1 cellular context compared by ENCODE assay signal in the genomic region with DNA sequence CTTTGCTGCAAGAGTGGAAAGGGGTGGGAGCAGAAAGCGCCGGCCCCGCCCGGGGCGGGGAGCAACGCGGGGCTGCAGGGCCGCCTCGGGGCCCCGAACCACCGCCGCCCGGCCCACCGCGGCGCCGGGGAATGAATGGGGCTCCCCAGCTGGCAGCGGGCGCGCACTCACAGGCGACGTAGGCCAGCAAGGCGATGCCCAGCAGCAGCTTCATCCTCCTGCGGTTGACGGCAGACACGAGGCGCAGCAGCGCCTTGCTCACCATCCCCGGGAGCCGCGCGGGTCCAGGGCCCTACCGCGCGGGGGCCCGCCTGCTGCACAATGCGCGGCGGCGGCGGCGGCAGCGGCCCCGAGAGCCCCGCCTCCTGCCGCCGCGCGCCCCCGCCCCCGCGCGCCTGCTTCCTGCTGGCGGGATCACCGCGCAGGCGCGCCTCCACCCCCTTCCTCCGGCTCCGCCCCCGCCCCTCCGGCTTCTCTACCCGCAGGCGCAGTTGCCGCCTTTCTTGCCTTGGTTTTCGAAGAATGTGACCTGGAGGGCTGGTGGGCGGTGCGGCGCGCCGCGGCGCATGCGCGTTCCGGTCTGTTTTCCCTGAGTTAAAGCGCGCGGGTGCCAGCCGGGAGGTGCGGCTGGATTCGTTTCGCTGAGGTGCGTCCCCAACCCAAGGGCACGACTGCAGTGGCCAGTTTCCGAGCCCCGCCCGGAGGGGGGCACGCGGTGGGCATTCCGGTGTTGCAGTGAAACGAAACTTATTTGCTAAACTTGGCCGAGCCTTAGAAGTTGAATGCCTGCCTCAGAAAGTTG.
A peak's percentile ranks its signal among the peaks of the same experiment; 100 is the strongest.
TF ChIP-seq lines count a peak whose summit lies in the region.

A gene (minus strand): TSS at position 325 of the 802 bp plus-strand sequence. CDS start 60 bp downstream, at position 265.

TF ChIP-seq in K562, 482 proteins besides CTCF, POLR2A, EP300 and RAD21 (continued from another document and continues in another):
- TF ChIP-seq, protein P1, sequence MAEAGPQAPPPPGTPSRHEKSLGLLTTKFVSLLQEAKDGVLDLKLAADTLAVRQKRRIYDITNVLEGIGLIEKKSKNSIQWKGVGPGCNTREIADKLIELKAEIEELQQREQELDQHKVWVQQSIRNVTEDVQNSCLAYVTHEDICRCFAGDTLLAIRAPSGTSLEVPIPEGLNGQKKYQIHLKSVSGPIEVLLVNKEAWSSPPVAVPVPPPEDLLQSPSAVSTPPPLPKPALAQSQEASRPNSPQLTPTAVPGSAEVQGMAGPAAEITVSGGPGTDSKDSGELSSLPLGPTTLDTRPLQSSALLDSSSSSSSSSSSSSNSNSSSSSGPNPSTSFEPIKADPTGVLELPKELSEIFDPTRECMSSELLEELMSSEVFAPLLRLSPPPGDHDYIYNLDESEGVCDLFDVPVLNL (CRISPR knock-in tag; IDR thresholded peaks at IDR 0.05; ENCODE audit: low read depth) = no peak
- TF ChIP-seq U2AF1 (optimal IDR thresholded peaks at IDR 0.05; ENCODE audit: low read depth, low read length) = no peak
- TF ChIP-seq SIX5 (IDR thresholded peaks at IDR 0.05; ENCODE audit: borderline replicate concordance in 1 of 2, insufficient read depth in 1 of 2, low read depth in 1 of 2, low read length in 2 of 2) = no peak
- TF ChIP-seq RB1 (IDR thresholded peaks at IDR 0.05; ENCODE audit: low read depth) = peak; percentile 62
- no peak for TF ChIP-seq PHTF2 (CRISPR knock-in tag; IDR thresholded peaks at IDR 0.05)
- TF ChIP-seq TCF7L2 (IDR thresholded peaks at IDR 0.05; ENCODE audit: low read depth, low read length) = no peak
- no peak for TF ChIP-seq KDM4B (IDR thresholded peaks at IDR 0.05; ENCODE audit: borderline replicate concordance in 2 of 2, low read depth in 1 of 2)
- no peak for TF ChIP-seq BRD9 (IDR thresholded peaks at IDR 0.05; ENCODE audit: low read depth, partially characterized antibody)
- TF ChIP-seq NONO (IDR thresholded peaks at IDR 0.05; ENCODE audit: low read depth in 2 of 2, low read length in 1 of 2) = peak; percentile 34 to 45; a peak in 1 of 4 replicates
- TF ChIP-seq NR4A1 (CRISPR knock-in tag; IDR thresholded peaks at IDR 0.05) = no peak
- TF ChIP-seq NR4A1 (tag; IDR thresholded peaks at IDR 0.05) = no peak
- TF ChIP-seq, protein P2, sequence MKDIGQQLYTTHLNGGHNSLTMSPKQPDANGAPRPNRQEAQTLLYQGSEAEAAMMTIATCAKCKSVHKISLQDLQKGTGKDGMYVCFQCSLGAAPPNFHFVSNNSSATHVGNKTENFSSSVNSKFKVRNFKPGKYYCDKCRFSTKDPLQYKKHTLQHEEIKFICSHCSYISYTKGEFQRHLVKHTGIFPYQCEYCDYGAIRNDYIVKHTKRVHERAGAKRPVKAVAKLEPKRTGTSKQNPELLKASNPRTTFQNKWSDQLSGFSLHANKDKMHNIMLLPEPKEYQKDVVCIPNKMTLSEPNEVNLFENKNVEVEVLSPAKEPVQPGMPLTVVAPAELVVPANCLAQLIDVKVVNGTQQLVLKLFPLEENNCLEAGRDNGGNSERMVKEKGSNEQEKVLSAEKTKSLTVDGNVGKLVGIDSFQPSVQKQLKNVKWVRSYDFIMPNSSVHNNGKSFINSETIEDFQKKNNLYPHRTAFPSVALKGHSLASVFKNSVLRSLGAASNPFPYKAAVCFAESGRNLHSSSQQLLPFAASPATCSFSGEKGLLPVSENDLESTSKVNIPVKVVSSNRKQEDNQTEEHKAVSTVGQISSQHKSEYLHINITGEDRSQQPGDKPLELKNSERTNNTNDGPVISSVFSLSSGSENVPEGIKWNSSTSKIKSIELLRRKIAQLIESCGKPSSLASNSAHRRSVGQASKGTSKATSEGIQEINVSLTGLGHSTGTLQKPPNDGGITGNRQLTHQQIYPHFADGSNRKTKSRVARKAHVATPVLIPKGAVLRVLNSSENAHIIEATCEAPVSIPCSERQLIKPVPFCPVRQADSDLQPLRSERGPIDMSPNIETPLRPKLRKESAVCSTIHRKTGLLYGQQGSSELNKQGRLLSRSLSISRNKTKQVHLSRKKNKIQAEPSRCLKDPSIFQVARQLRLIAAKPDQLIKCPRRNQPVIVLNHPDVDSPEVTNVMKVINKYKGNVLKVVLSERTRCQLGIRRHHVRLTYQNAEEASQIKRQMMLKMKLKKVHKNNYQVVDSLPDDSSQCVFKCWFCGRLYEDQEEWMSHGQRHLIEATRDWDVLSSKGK (CRISPR knock-in tag; IDR thresholded peaks at IDR 0.05) = no peak
- no peak for TF ChIP-seq SRSF7 (optimal IDR thresholded peaks at IDR 0.05; ENCODE audit: low read depth, low read length)
- TF ChIP-seq RBM34 (IDR thresholded peaks at IDR 0.05; ENCODE audit: borderline replicate concordance, insufficient read depth, low read length) = no peak
- TF ChIP-seq RUNX1 (IDR thresholded peaks at IDR 0.05; ENCODE audit: low read depth) = no peak
- no peak for TF ChIP-seq HOXB6 (CRISPR knock-in tag; IDR thresholded peaks at IDR 0.05; ENCODE audit: borderline replicate concordance)
- TF ChIP-seq ZSCAN32 (CRISPR knock-in tag; IDR thresholded peaks at IDR 0.05) = no peak
- TF ChIP-seq PHB2 (IDR thresholded peaks at IDR 0.05; ENCODE audit: low read depth) = no peak
- TF ChIP-seq, protein P3, sequence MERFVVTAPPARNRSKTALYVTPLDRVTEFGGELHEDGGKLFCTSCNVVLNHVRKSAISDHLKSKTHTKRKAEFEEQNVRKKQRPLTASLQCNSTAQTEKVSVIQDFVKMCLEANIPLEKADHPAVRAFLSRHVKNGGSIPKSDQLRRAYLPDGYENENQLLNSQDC (CRISPR knock-in tag; IDR thresholded peaks at IDR 0.05) = peak; percentile 45; the same call in 1 of the 2 replicates
- TF ChIP-seq, protein P4, sequence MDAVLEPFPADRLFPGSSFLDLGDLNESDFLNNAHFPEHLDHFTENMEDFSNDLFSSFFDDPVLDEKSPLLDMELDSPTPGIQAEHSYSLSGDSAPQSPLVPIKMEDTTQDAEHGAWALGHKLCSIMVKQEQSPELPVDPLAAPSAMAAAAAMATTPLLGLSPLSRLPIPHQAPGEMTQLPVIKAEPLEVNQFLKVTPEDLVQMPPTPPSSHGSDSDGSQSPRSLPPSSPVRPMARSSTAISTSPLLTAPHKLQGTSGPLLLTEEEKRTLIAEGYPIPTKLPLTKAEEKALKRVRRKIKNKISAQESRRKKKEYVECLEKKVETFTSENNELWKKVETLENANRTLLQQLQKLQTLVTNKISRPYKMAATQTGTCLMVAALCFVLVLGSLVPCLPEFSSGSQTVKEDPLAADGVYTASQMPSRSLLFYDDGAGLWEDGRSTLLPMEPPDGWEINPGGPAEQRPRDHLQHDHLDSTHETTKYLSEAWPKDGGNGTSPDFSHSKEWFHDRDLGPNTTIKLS (IDR thresholded peaks at IDR 0.05; ENCODE audit: borderline replicate concordance, low read depth) = no peak
- TF ChIP-seq ZNF431 (CRISPR knock-in tag; IDR thresholded peaks at IDR 0.05) = peak; percentile 46; the same call in 1 of the 2 replicates
- TF ChIP-seq ELF4 (CRISPR knock-in tag; IDR thresholded peaks at IDR 0.05) = no peak
- TF ChIP-seq SP2 (IDR thresholded peaks at IDR 0.05; ENCODE audit: extremely low read depth, low read depth, low read length, poor library complexity, severe bottlenecking) = no peak
- TF ChIP-seq ETV1 (tag; conservative IDR thresholded peaks at IDR 0.05; ENCODE audit: low read depth) = no peak
- TF ChIP-seq, protein P5, sequence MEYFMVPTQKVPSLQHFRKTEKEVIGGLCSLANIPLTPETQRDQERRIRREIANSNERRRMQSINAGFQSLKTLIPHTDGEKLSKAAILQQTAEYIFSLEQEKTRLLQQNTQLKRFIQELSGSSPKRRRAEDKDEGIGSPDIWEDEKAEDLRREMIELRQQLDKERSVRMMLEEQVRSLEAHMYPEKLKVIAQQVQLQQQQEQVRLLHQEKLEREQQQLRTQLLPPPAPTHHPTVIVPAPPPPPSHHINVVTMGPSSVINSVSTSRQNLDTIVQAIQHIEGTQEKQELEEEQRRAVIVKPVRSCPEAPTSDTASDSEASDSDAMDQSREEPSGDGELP (CRISPR knock-in tag; IDR thresholded peaks at IDR 0.05; ENCODE audit: borderline replicate concordance) = peak; percentile 63; the same call in 1 of the 2 replicates
- no peak for TF ChIP-seq KAT8 (IDR thresholded peaks at IDR 0.05; ENCODE audit: low read depth)
- no peak for TF ChIP-seq MAFG (tag; conservative IDR thresholded peaks at IDR 0.05)
- no peak for TF ChIP-seq TAF7 (tag; IDR thresholded peaks at IDR 0.05)
- TF ChIP-seq ZNF717 (CRISPR knock-in tag; IDR thresholded peaks at IDR 0.05) = no peak
- no peak for TF ChIP-seq MEF2D (tag; conservative IDR thresholded peaks at IDR 0.05; ENCODE audit: low read depth)
- no peak for TF ChIP-seq TAF9B (IDR thresholded peaks at IDR 0.05; ENCODE audit: partially characterized antibody)
- TF ChIP-seq, protein P6, sequence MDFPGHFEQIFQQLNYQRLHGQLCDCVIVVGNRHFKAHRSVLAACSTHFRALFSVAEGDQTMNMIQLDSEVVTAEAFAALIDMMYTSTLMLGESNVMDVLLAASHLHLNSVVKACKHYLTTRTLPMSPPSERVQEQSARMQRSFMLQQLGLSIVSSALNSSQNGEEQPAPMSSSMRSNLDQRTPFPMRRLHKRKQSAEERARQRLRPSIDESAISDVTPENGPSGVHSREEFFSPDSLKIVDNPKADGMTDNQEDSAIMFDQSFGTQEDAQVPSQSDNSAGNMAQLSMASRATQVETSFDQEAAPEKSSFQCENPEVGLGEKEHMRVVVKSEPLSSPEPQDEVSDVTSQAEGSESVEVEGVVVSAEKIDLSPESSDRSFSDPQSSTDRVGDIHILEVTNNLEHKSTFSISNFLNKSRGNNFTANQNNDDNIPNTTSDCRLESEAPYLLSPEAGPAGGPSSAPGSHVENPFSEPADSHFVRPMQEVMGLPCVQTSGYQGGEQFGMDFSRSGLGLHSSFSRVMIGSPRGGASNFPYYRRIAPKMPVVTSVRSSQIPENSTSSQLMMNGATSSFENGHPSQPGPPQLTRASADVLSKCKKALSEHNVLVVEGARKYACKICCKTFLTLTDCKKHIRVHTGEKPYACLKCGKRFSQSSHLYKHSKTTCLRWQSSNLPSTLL (IDR thresholded peaks at IDR 0.05) = no peak
- no peak for TF ChIP-seq RHOXF2B (CRISPR knock-in tag; conservative IDR thresholded peaks at IDR 0.05)
- TF ChIP-seq ILK (tag; IDR thresholded peaks at IDR 0.05; ENCODE audit: borderline replicate concordance, low read depth) = no peak
- no peak for TF ChIP-seq TRIM28 (IDR thresholded peaks at IDR 0.05)
- no peak for TF ChIP-seq SLC30A9 (CRISPR knock-in tag; IDR thresholded peaks at IDR 0.05)
- no peak; the same call in 1 of the 2 replicates for TF ChIP-seq GABPB1 (CRISPR knock-in tag; IDR thresholded peaks at IDR 0.05)
- no peak for TF ChIP-seq MIER1 (IDR thresholded peaks at IDR 0.05; ENCODE audit: low read depth)
- TF ChIP-seq, protein P7, sequence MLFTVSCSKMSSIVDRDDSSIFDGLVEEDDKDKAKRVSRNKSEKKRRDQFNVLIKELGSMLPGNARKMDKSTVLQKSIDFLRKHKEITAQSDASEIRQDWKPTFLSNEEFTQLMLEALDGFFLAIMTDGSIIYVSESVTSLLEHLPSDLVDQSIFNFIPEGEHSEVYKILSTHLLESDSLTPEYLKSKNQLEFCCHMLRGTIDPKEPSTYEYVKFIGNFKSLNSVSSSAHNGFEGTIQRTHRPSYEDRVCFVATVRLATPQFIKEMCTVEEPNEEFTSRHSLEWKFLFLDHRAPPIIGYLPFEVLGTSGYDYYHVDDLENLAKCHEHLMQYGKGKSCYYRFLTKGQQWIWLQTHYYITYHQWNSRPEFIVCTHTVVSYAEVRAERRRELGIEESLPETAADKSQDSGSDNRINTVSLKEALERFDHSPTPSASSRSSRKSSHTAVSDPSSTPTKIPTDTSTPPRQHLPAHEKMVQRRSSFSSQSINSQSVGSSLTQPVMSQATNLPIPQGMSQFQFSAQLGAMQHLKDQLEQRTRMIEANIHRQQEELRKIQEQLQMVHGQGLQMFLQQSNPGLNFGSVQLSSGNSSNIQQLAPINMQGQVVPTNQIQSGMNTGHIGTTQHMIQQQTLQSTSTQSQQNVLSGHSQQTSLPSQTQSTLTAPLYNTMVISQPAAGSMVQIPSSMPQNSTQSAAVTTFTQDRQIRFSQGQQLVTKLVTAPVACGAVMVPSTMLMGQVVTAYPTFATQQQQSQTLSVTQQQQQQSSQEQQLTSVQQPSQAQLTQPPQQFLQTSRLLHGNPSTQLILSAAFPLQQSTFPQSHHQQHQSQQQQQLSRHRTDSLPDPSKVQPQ (CRISPR knock-in tag; IDR thresholded peaks at IDR 0.05; ENCODE audit: borderline replicate concordance) = no peak
- TF ChIP-seq SREBF2 (CRISPR knock-in tag; IDR thresholded peaks at IDR 0.05) = no peak
- TF ChIP-seq BCL6 (CRISPR knock-in tag; IDR thresholded peaks at IDR 0.05) = no peak
- TF ChIP-seq GATA2 (CRISPR knock-in tag; IDR thresholded peaks at IDR 0.05) = no peak
- TF ChIP-seq, protein P8, sequence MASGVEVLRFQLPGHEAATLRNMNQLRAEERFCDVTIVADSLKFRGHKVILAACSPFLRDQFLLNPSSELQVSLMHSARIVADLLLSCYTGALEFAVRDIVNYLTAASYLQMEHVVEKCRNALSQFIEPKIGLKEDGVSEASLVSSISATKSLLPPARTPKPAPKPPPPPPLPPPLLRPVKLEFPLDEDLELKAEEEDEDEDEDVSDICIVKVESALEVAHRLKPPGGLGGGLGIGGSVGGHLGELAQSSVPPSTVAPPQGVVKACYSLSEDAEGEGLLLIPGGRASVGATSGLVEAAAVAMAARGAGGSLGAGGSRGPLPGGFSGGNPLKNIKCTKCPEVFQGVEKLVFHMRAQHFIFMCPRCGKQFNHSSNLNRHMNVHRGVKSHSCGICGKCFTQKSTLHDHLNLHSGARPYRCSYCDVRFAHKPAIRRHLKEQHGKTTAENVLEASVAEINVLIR (CRISPR knock-in tag; IDR thresholded peaks at IDR 0.05) = no peak
- TF ChIP-seq, protein P9, sequence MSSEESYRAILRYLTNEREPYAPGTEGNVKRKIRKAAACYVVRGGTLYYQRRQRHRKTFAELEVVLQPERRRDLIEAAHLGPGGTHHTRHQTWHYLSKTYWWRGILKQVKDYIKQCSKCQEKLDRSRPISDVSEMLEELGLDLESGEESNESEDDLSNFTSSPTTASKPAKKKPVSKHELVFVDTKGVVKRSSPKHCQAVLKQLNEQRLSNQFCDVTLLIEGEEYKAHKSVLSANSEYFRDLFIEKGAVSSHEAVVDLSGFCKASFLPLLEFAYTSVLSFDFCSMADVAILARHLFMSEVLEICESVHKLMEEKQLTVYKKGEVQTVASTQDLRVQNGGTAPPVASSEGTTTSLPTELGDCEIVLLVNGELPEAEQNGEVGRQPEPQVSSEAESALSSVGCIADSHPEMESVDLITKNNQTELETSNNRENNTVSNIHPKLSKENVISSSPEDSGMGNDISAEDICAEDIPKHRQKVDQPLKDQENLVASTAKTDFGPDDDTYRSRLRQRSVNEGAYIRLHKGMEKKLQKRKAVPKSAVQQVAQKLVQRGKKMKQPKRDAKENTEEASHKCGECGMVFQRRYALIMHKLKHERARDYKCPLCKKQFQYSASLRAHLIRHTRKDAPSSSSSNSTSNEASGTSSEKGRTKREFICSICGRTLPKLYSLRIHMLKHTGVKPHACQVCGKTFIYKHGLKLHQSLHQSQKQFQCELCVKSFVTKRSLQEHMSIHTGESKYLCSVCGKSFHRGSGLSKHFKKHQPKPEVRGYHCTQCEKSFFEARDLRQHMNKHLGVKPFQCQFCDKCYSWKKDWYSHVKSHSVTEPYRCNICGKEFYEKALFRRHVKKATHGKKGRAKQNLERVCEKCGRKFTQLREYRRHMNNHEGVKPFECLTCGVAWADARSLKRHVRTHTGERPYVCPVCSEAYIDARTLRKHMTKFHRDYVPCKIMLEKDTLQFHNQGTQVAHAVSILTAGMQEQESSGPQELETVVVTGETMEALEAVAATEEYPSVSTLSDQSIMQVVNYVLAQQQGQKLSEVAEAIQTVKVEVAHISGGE (CRISPR knock-in tag; IDR thresholded peaks at IDR 0.05) = no peak; a peak in 1 of 6 replicates
- TF ChIP-seq SMAD3 (CRISPR knock-in tag; conservative IDR thresholded peaks at IDR 0.05) = no peak
- no peak for TF ChIP-seq SOX6 (IDR thresholded peaks at IDR 0.05)
- TF ChIP-seq RAD51 (IDR thresholded peaks at IDR 0.05; ENCODE audit: borderline replicate concordance, low read depth) = no peak
- TF ChIP-seq CC2D1A (IDR thresholded peaks at IDR 0.05) = no peak
- TF ChIP-seq KLF16 (IDR thresholded peaks at IDR 0.05) = no peak
